ENCODE assay signal across 12 cellular contexts in the genomic region with DNA sequence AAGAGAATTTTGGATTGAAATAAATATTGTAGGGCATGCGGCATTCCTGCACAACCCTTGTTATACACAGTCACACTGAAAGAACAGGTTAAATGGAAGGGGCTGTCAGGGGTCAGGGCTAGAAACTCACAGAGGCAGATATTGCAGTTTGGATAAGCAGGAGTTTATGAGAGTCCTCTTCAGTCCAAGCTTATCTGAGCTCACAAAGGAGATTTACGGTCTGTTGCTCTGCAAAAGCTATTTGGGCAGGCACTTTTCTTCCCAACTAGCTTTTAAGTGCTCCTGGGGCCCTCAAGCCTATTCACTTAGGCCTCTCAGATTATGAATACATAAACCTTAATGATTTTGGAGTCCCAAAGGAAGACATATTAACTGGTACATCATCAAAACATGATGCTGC.
DNase-seq lines count a peak whose midpoint lies in the region; FAIRE-seq and TF ChIP-seq lines count a peak whose summit lies in the region.
"Had no signal": no experiment of that assay in that cellular context is flagged by ENCODE, and none has a peak within 500 bp of the region (broad histone marks: within the 10 kb centered on the region; RNA-seq: fewer than 3 reads in every experiment).

No MANE protein-coding gene starts in this region.

- H3K4me1 ChIP-seq in BLaER1 (peaks cover 51% of the 10 kb centered on the region), Loucy (ENCODE audit: insufficient read depth, low read length, poor library complexity, severe bottlenecking) (peaks cover 70% of the 10 kb centered on the region), hepatocyte (ENCODE audit: insufficient read depth) (peaks cover 32% of the 10 kb centered on the region)

- H3K27ac Mint-ChIP-seq in activated CD4-positive, alpha-beta T cell treated with anti-CD3 and anti-CD28 coated beads, Interleukin-2, amount 10 ng/mL, durations not matched to agents 24 days and 14 days: no peak overlapping the region

- no peaks in the 10 kb centered on the region for H3K9me2 ChIP-seq in Loucy (replicated peaks; ENCODE audit: low read depth, low read length)
- no peaks in the 10 kb centered on the region for H3K9me2 ChIP-seq in hepatocyte (replicated peaks; ENCODE audit: insufficient read depth)

- peaks cover 13% of the 10 kb centered on the region; the same call in 1 of the 2 replicates for H3F3A ChIP-seq in Loucy (ENCODE audit: low read depth)

- intact Hi-C loops in activated CD4-positive, alpha-beta T cell treated with anti-CD3 and anti-CD28 coated beads, Interleukin-2, amount 10 ng/mL, durations not matched to agents 24 days and 14 days (cut with micrococcal nuclease): loop anchor here (10.0 kb wide), 1 partner anchor 155 kb away; a partner anchor contains a TSS

- DNase-seq in NCI-H510A treated with DMSO at 0.1 percent for 48 hours (lab: John Stamatoyannopoulos, UW): peak; percentile 70
- no peak for DNase-seq in hepatocyte (ENCODE audit: low spot score)
- no peak for DNase-seq in RCC 7860 (ENCODE audit: low spot score)
- no peak for DNase-seq in pons (ENCODE audit: low spot score)
- DNase-seq in GM19238 (ENCODE audit: insufficient read length, low spot score): no peak
- DNase-seq in activated CD4-positive, alpha-beta T cell treated with anti-CD3 and anti-CD28 coated beads, Interleukin-2, amount 10 ng/mL, durations not matched to agents 24 days and 14 days: no peak
- DNase-seq: activated naive CD4-positive, alpha-beta T cell; effector CD4-positive, alpha-beta T cell; mammary epithelial cell; NCI-H1048 had no signal

- no peak overlapping the region for H3K4me3 Mint-ChIP-seq in activated CD4-positive, alpha-beta T cell treated with anti-CD3 and anti-CD28 coated beads, Interleukin-2, amount 10 ng/mL, durations not matched to agents 24 days and 14 days

- peaks cover 1% of the 10 kb centered on the region for H3K27me3 Mint-ChIP-seq in activated CD4-positive, alpha-beta T cell treated with anti-CD3 and anti-CD28 coated beads, Interleukin-2, amount 10 ng/mL, durations not matched to agents 24 days and 14 days

- H3K4me2 ChIP-seq in BLaER1 (peak overlapping the region; percentile 29), Loucy (ENCODE audit: low read depth, low read length, poor library complexity, severe bottlenecking) (peak overlapping the region; percentile 54), hepatocyte (peak overlapping the region; percentile 2)

- H3K27ac ChIP-seq in BLaER1: no peak overlapping the region
- H3K27ac ChIP-seq in hepatocyte: no peak overlapping the region

- H3K9me3 ChIP-seq in BLaER1 (no peaks in the 10 kb centered on the region), Loucy (ENCODE audit: insufficient read depth, low read depth, low read length) (no peaks in the 10 kb centered on the region), hepatocyte (ENCODE audit: low read depth) (no peaks in the 10 kb centered on the region)

- H3K36me3 ChIP-seq in BLaER1: no peaks in the 10 kb centered on the region
- peaks cover 64% of the 10 kb centered on the region; the same call in 1 of the 2 replicates for H3K36me3 ChIP-seq in Loucy (ENCODE audit: insufficient read depth, low read length)
- H3K36me3 ChIP-seq in hepatocyte (replicated peaks; ENCODE audit: insufficient read depth, low read depth): no peaks in the 10 kb centered on the region

- no peaks in the 10 kb centered on the region for H3K9me3 Mint-ChIP-seq in activated CD4-positive, alpha-beta T cell treated with anti-CD3 and anti-CD28 coated beads, Interleukin-2, amount 10 ng/mL, durations not matched to agents 24 days and 14 days

- H3K27me3 ChIP-seq in BLaER1 (no peaks in the 10 kb centered on the region), Loucy (ENCODE audit: insufficient read depth, low read length, poor library complexity, severe bottlenecking) (no peaks in the 10 kb centered on the region), hepatocyte (no peaks in the 10 kb centered on the region)

- FAIRE-seq in RCC 7860 (lab: Jason Lieb, UNC): no peak

- H3K4me1 Mint-ChIP-seq in activated CD4-positive, alpha-beta T cell treated with anti-CD3 and anti-CD28 coated beads, Interleukin-2, amount 10 ng/mL, durations not matched to agents 24 days and 14 days: peaks cover 2% of the 10 kb centered on the region

- no peak overlapping the region for H2AFZ ChIP-seq in Loucy (ENCODE audit: low read length)
- H2AFZ ChIP-seq in hepatocyte: no peak overlapping the region

- TF ChIP-seq CTCF in Loucy (conservative IDR thresholded peaks at IDR 0.05; ENCODE audit: low read length) (no peak), hepatocyte (IDR thresholded peaks at IDR 0.05; ENCODE audit: poor library complexity) (no peak)

- H3K4me3 ChIP-seq in BLaER1 (no peak overlapping the region), Loucy (ENCODE audit: low read length, poor library complexity, severe bottlenecking) (no peak overlapping the region), hepatocyte (no peak overlapping the region)

- no peaks in the 10 kb centered on the region for H4K20me1 ChIP-seq in BLaER1
- H4K20me1 ChIP-seq in Loucy (ENCODE audit: insufficient read depth, low read length, poor library complexity, severe bottlenecking): peaks cover 96% of the 10 kb centered on the region
- no peaks in the 10 kb centered on the region for H4K20me1 ChIP-seq in hepatocyte (ENCODE audit: insufficient read depth, poor library complexity, severe bottlenecking)

- WGBS in hepatocyte (ENCODE audit: low lambda C conversion rate, missing lambda C conversion rate): 41% methylated on average over 2 of the region's 2 CpGs

- no peaks in the 10 kb centered on the region for H3K36me3 Mint-ChIP-seq in activated CD4-positive, alpha-beta T cell treated with anti-CD3 and anti-CD28 coated beads, Interleukin-2, amount 10 ng/mL, durations not matched to agents 24 days and 14 days (ENCODE audit: low read depth)

- no peak overlapping the region for H3K9ac ChIP-seq in BLaER1
- no peak overlapping the region for H3K9ac ChIP-seq in Loucy (ENCODE audit: low read depth, low read length, poor library complexity, severe bottlenecking)

- peaks cover 99% of the 10 kb centered on the region for H3K79me2 ChIP-seq in Loucy (ENCODE audit: insufficient read depth, low read length)
- no peaks in the 10 kb centered on the region for H3K79me2 ChIP-seq in hepatocyte

Comparison
In these comparisons a context has a peak if more than half of its experiments do, and no peak if none do; other contexts are left out.
1. H3K4me2 ChIP-seq: peak in every context shown above with its lines; median percentile 54 in Loucy; 29 in BLaER1; 2 in hepatocyte.